ENCODE assay signal across 1 cellular context in genomic region chr6:157135691-157136090, GRCh38.
TF ChIP-seq lines count a peak whose summit lies in the region.

No MANE protein-coding gene starts in this region.

TF ChIP-seq in WTC11, 78 proteins besides CTCF, POLR2A, EP300 and RAD21 (continued from another document):
- TF ChIP-seq E2F4 (CRISPR knock-in tag; IDR thresholded peaks at IDR 0.05; ENCODE audit: borderline replicate concordance, low read depth) (no peak), ZNF232 (CRISPR knock-in tag; IDR thresholded peaks at IDR 0.05) (no peak), ZSCAN18 (CRISPR knock-in tag; IDR thresholded peaks at IDR 0.05) (no peak), OVOL2 (CRISPR knock-in tag; IDR thresholded peaks at IDR 0.05; ENCODE audit: borderline replicate concordance) (no peak), EMX1 (CRISPR knock-in tag; IDR thresholded peaks at IDR 0.05) (no peak)
TF ChIP-seq in WTC11: peak in this region for 0.
